In the genomic region with DNA sequence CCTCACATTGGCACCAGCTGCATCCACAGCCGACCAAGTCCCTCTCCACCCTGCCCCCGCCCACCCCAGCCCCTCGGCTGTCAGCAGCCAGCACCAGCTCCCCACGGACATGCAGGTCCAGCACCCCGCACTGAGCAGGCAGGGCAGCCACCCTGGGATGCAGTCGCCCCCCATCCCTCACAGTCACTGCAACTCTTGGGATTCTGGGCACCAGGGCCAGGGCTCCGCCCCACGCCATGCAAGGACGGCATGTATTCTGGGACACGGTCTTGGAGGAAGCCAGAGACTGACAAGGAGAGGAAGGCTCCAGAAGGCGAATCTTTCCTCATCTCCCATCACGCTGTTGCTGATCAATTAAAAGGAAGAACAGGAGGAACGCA, we compare ENCODE assay signal across 24 cellular contexts. TPM values are rescaled to one million over a fixed set of nuclear protein-coding genes. Genes with fewer than 3 reads are reported as not detected.
DNase-seq lines count a peak whose midpoint lies in the region; ATAC-seq and TF ChIP-seq lines count a peak whose summit lies in the region.
"Had no signal": no experiment of that assay in that cellular context is flagged by ENCODE, and none has a peak within 500 bp of the region (broad histone marks: within the 10 kb centered on the region; RNA-seq: fewer than 3 reads in every experiment).

No MANE protein-coding gene starts in this region.

- no peaks in the 10 kb centered on the region for H3K27me3 Mint-ChIP-seq in activated CD4-positive, alpha-beta memory T cell treated with anti-CD3 and anti-CD28 coated beads for 36 hours
- H3K27me3 Mint-ChIP-seq: activated T-cell treated with anti-CD3 and anti-CD28 coated beads, Interleukin-2, amount 50 U/mL, for 24 hours had no signal

- DNase-seq in Peyer's patch, result peak in 2 of 3 donors; percentile 40 to 44
- peak; percentile 29 to 61 for DNase-seq in left lung
- peak; percentile 60 for DNase-seq in spleen
- DNase-seq in activated CD4-positive, alpha-beta memory T cell treated with anti-CD3 and anti-CD28 coated beads for 36 hours, result no peak
- no peak for DNase-seq in activated CD8-positive, alpha-beta memory T cell treated with anti-CD3 and anti-CD28 coated beads for 24 hours
- no peak for DNase-seq in activated CD8-positive, alpha-beta memory T cell treated with anti-CD3 and anti-CD28 coated beads, Interleukin-2, amount 50 U/mL, for 48 hours
- DNase-seq: activated T-cell treated with anti-CD3 and anti-CD28 coated beads, Interleukin-2, amount 50 U/mL, for 24 hours; amniotic stem cell; effector memory CD4-positive, alpha-beta T cell; erythroblast; Karpas-422; naive B cell; NCI-H1436; NCI-H2081 treated with DMSO at 0.1 percent for 48 hours; NCI-H345; occipital lobe; RPMI8226 had no signal

- no peaks in the 10 kb centered on the region for H3K4me1 Mint-ChIP-seq in activated CD4-positive, alpha-beta memory T cell treated with anti-CD3 and anti-CD28 coated beads for 36 hours (ENCODE audit: low read depth)
- H3K4me1 Mint-ChIP-seq: naive B cell had no signal

- no peak overlapping the region for H3K4me3 ChIP-seq in BLaER1 treated with 17β-estradiol and CSF1 and Interleukin-3, amounts not matched to agents 10 nM and 100 nM
- H3K4me3 ChIP-seq in Peyer's patch (no peak overlapping the region), left lung (no peak overlapping the region), spleen (no peak overlapping the region)
- H3K4me3 ChIP-seq: breast epithelium, SK-N-MC had no signal

- 66 to 82% (median 76%) methylated on average over 12 to 13 of the region's 13 CpGs for WGBS in spleen, 5 donors

- peak overlapping the region in 4 of 11 experiments; percentile 15 to 40 (median 25); a peak in 3 of 22 replicates for H3K9ac ChIP-seq in BLaER1 treated with 17β-estradiol and CSF1 and Interleukin-3, amounts not matched to agents 10 nM and 100 nM

- intact Hi-C loops in left lung (cut with DNase I), result no loop called here
- intact Hi-C loops in spleen (cut with DNase I; ENCODE audit: low total_unique reads), result no loop called here
- intact Hi-C loops in activated CD4-positive, alpha-beta memory T cell treated with anti-CD3 and anti-CD28 coated beads for 36 hours (cut with micrococcal nuclease), result no loop called here

- no peak overlapping the region for H3K27ac Mint-ChIP-seq in activated CD4-positive, alpha-beta memory T cell treated with anti-CD3 and anti-CD28 coated beads for 36 hours
- H3K27ac Mint-ChIP-seq: activated T-cell treated with anti-CD3 and anti-CD28 coated beads, Interleukin-2, amount 50 U/mL, for 24 hours; T-helper 1 cell treated with Interleukin-12 subunit alpha and Interleukin-12 subunit beta and Interleukin-4 antibody, amounts not matched to agents 30 μg/mL and 1 μg/mL, for 36 hours had no signal

- no peaks in the 10 kb centered on the region for H3K36me3 Mint-ChIP-seq in activated CD4-positive, alpha-beta memory T cell treated with anti-CD3 and anti-CD28 coated beads for 36 hours
- H3K36me3 Mint-ChIP-seq: naive B cell had no signal

- TF ChIP-seq CTCF in Peyer's patch (IDR thresholded peaks at IDR 0.05) (no peak), left lung (IDR thresholded peaks at IDR 0.05) (no peak), spleen (IDR thresholded peaks at IDR 0.05 in 8 of 11, conservative IDR thresholded peaks at IDR 0.05 in 3 of 11) (no peak)

- ATAC-seq in left lung (no peak), GM21360 (IDR thresholded peaks at IDR 0.05; ENCODE audit: unreplicated experiment) (no peak)
- ATAC-seq: HCT116 had no signal

- H3K9me3 Mint-ChIP-seq in activated CD4-positive, alpha-beta memory T cell treated with anti-CD3 and anti-CD28 coated beads for 36 hours, result no peaks in the 10 kb centered on the region
- H3K9me3 Mint-ChIP-seq: activated T-cell treated with anti-CD3 and anti-CD28 coated beads, Interleukin-2, amount 50 U/mL, for 24 hours; T-helper 1 cell treated with Interleukin-12 subunit alpha and Interleukin-12 subunit beta and Interleukin-4 antibody, amounts not matched to agents 30 μg/mL and 1 μg/mL, for 36 hours had no signal

- peak overlapping the region in 3 of 11 experiments; percentile 6 to 61 (median 35); a peak in 3 of 22 replicates for H3K27ac ChIP-seq in BLaER1 treated with 17β-estradiol and CSF1 and Interleukin-3, amounts not matched to agents 10 nM and 100 nM
- H3K27ac ChIP-seq in Peyer's patch, result peak overlapping the region in 2 of 4 donors; percentile 31 to 40
- H3K27ac ChIP-seq in left lung, result no peak overlapping the region
- no peak overlapping the region for H3K27ac ChIP-seq in spleen
- H3K27ac ChIP-seq: SK-N-MC had no signal

- no peaks in the 10 kb centered on the region for H3K27me3 ChIP-seq in BLaER1 treated with 17β-estradiol and CSF1 and Interleukin-3, amounts not matched to agents 10 nM and 100 nM
- H3K27me3 ChIP-seq in Peyer's patch (no peaks in the 10 kb centered on the region), left lung (peaks cover 0 to 3% of the 10 kb centered on the region in 2 donors), spleen (replicated peaks in 1 of 7) (no peaks in the 10 kb centered on the region)

- no peaks in the 10 kb centered on the region for H3K36me3 ChIP-seq in BLaER1 treated with 17β-estradiol and CSF1 and Interleukin-3, amounts not matched to agents 10 nM and 100 nM
- H3K36me3 ChIP-seq in Peyer's patch (no peaks in the 10 kb centered on the region), left lung (no peaks in the 10 kb centered on the region), spleen (no peaks in the 10 kb centered on the region)
- H3K36me3 ChIP-seq: breast epithelium had no signal

- H3K9me3 ChIP-seq in BLaER1 treated with 17β-estradiol and CSF1 and Interleukin-3, amounts not matched to agents 10 nM and 100 nM (replicated peaks in 1 of 11), result peaks cover 0 to 12% (median 10%) of the 10 kb centered on the region in 11 experiments; a peak in 15 of 22 replicates
- H3K9me3 ChIP-seq in Peyer's patch (no peaks in the 10 kb centered on the region), left lung (no peaks in the 10 kb centered on the region), spleen (peaks cover 0 to 14% (median 3%) of the 10 kb centered on the region in 8 donors)

- POLR2A ChIA-PET in activated CD4-positive, alpha-beta memory T cell treated with anti-CD3 and anti-CD28 coated beads for 36 hours (lab: Charles Lee), result no interaction called here

- TF ChIP-seq POLR2A in Peyer's patch (IDR thresholded peaks at IDR 0.05), result no peak
- TF ChIP-seq POLR2A in spleen (IDR thresholded peaks at IDR 0.05), result no peak

- H4K20me1 ChIP-seq in BLaER1 treated with 17β-estradiol and CSF1 and Interleukin-3, amounts not matched to agents 10 nM and 100 nM, result no peaks in the 10 kb centered on the region

- CTCF ChIA-PET in activated CD4-positive, alpha-beta memory T cell treated with anti-CD3 and anti-CD28 coated beads for 36 hours (lab: Charles Lee), result no interaction called here

- peak overlapping the region in 10 of 11 experiments; percentile 26 to 95 (median 88); a peak in 19 of 22 replicates for H3K4me2 ChIP-seq in BLaER1 treated with 17β-estradiol and CSF1 and Interleukin-3, amounts not matched to agents 10 nM and 100 nM

- H3K4me1 ChIP-seq in BLaER1 treated with 17β-estradiol and CSF1 and Interleukin-3, amounts not matched to agents 10 nM and 100 nM, result peaks cover 42 to 79% (median 73%) of the 10 kb centered on the region in 10 experiments
- H3K4me1 ChIP-seq in Peyer's patch, result no peaks in the 10 kb centered on the region
- H3K4me1 ChIP-seq in left lung, result no peaks in the 10 kb centered on the region
- H3K4me1 ChIP-seq in spleen, result no peaks in the 10 kb centered on the region
- H3K4me1 ChIP-seq: breast epithelium had no signal

- no peak overlapping the region for H3K4me3 Mint-ChIP-seq in activated CD4-positive, alpha-beta memory T cell treated with anti-CD3 and anti-CD28 coated beads for 36 hours
- H3K4me3 Mint-ChIP-seq: activated T-cell treated with anti-CD3 and anti-CD28 coated beads, Interleukin-2, amount 50 U/mL, for 24 hours; naive B cell; T-helper 1 cell treated with Interleukin-12 subunit alpha and Interleukin-12 subunit beta and Interleukin-4 antibody, amounts not matched to agents 30 μg/mL and 1 μg/mL, for 36 hours had no signal

RNA-seq across cellular contexts. Expression of gene DIO3, which starts 54.4 kb away (rescaled TPM):
- total RNA-seq in Peyer's patch (1 to 10 TPM in 1 of 4 donors, under 1 TPM in 1, not detected in 2; 0.40 to 1.7 TPM), left lung (under 1 TPM; 0.38 to 0.84 TPM), spleen (1 to 10 TPM in 1 of 7 donors, under 1 TPM in 4, not detected in 2; 0.20 to 1.3 (median 0.36) TPM)
- under 1 TPM; 0.04 to 0.46 (median 0.42) TPM for polyA plus RNA-seq in spleen
- not detected for total RNA-seq in activated CD4-positive, alpha-beta memory T cell treated with anti-CD3 and anti-CD28 coated beads for 36 hours
- total RNA-seq: fibroblast of villous mesenchyme, occipital lobe had no signal

Comparison
In these comparisons a context has a peak if more than half of its experiments do, and no peak if none do; other contexts are left out.
1. DNase-seq: peak in Peyer's patch (2 of 3), left lung (2 of 2) and spleen (single experiment); none in activated CD4-positive, alpha-beta memory T cell treated with anti-CD3 and anti-CD28 coated beads for 36 hours (single experiment), activated CD8-positive, alpha-beta memory T cell treated with anti-CD3 and anti-CD28 coated beads for 24 hours (single experiment) and activated CD8-positive, alpha-beta memory T cell treated with anti-CD3 and anti-CD28 coated beads, Interleukin-2, amount 50 U/mL, for 48 hours (single experiment).